14 cellular contexts compared by ENCODE assay signal in the genomic region with DNA sequence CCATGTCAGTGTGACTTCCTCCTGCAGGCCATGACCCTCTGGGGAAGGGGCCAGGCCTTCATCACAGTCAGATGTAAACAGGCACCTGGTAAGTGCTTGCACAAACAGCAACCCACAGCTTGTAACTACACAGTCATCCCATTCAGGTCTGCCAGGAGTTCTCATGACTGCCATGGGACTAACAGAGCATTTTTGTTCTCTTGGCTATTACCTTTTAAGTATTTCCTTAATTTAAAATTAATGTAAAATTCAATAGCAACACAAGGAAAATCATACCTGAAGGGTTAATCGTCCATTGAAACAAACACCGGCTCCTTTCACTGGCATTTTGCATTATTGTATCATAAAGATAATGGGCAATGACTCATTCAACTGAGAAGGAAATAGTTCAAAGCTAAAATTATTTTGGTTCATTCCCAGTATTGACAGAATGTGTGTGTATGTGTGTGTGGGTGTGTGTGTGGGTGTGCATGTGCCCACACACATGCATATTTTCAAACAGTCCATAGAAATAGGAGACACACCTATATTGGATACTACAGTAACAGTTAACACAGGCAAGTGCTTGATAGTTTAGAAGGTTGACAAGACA.
DNase-seq lines count a peak whose midpoint lies in the region; ATAC-seq and TF ChIP-seq lines count a peak whose summit lies in the region.
"Had no signal": no experiment of that assay in that cellular context is flagged by ENCODE, and none has a peak within 500 bp of the region (broad histone marks: within the 10 kb centered on the region; RNA-seq: fewer than 3 reads in every experiment).

No MANE protein-coding gene starts in this region.

- peaks cover 11% of the 10 kb centered on the region for H3K4me1 ChIP-seq in suprapubic skin

- peaks cover 4% of the 10 kb centered on the region for H3K9me3 ChIP-seq in suprapubic skin
- H3K9me3 ChIP-seq: Peyer's patch, right lobe of liver had no signal

- no peaks in the 10 kb centered on the region for H3K36me3 Mint-ChIP-seq in activated naive CD8-positive, alpha-beta T cell treated with anti-CD3 and anti-CD28 coated beads, Interleukin-2, amount 50 U/mL, for 24 hours (ENCODE audit: low read depth)
- H3K36me3 Mint-ChIP-seq in chondrocyte (ENCODE audit: low read depth): no peaks in the 10 kb centered on the region
- H3K36me3 Mint-ChIP-seq: activated naive CD8-positive, alpha-beta T cell treated with anti-CD3 and anti-CD28 coated beads, Interleukin-2, amount 10 ng/mL, durations not matched to agents 7 days and 5 days had no signal

- no peaks in the 10 kb centered on the region for H3K27me3 Mint-ChIP-seq in activated naive CD8-positive, alpha-beta T cell treated with anti-CD3 and anti-CD28 coated beads, Interleukin-2, amount 50 U/mL, for 24 hours
- no peaks in the 10 kb centered on the region for H3K27me3 Mint-ChIP-seq in chondrocyte (ENCODE audit: low read depth)
- H3K27me3 Mint-ChIP-seq: activated naive CD8-positive, alpha-beta T cell treated with anti-CD3 and anti-CD28 coated beads, Interleukin-2, amount 10 ng/mL, durations not matched to agents 7 days and 5 days had no signal

- H3K9me3 Mint-ChIP-seq in activated naive CD8-positive, alpha-beta T cell treated with anti-CD3 and anti-CD28 coated beads, Interleukin-2, amount 50 U/mL, for 24 hours: peaks cover 11% of the 10 kb centered on the region
- peaks cover 7% of the 10 kb centered on the region for H3K9me3 Mint-ChIP-seq in chondrocyte (ENCODE audit: low read depth)
- H3K9me3 Mint-ChIP-seq: activated naive CD8-positive, alpha-beta T cell treated with anti-CD3 and anti-CD28 coated beads, Interleukin-2, amount 10 ng/mL, durations not matched to agents 7 days and 5 days; T-helper 2 cell treated with Interferon-gamma antibody and Interleukin-4, amounts not matched to agents 5 μg/mL and 100 μg/mL, for 36 hours had no signal

- H3K4me1 Mint-ChIP-seq in activated naive CD8-positive, alpha-beta T cell treated with anti-CD3 and anti-CD28 coated beads, Interleukin-2, amount 50 U/mL, for 24 hours: no peaks in the 10 kb centered on the region
- H3K4me1 Mint-ChIP-seq in chondrocyte (ENCODE audit: low read depth): peaks cover 11% of the 10 kb centered on the region
- H3K4me1 Mint-ChIP-seq: activated naive CD8-positive, alpha-beta T cell treated with anti-CD3 and anti-CD28 coated beads, Interleukin-2, amount 10 ng/mL, durations not matched to agents 7 days and 5 days had no signal

- no peak overlapping the region for H3K4me3 Mint-ChIP-seq in activated naive CD8-positive, alpha-beta T cell treated with anti-CD3 and anti-CD28 coated beads, Interleukin-2, amount 50 U/mL, for 24 hours
- no peak overlapping the region for H3K4me3 Mint-ChIP-seq in chondrocyte (ENCODE audit: unreplicated experiment)
- H3K4me3 Mint-ChIP-seq: activated naive CD8-positive, alpha-beta T cell treated with anti-CD3 and anti-CD28 coated beads, Interleukin-2, amount 10 ng/mL, durations not matched to agents 7 days and 5 days; CD4-positive, alpha-beta T cell; T-helper 2 cell treated with Interferon-gamma antibody and Interleukin-4, amounts not matched to agents 5 μg/mL and 100 μg/mL, for 36 hours had no signal

- ATAC-seq in activated naive CD8-positive, alpha-beta T cell treated with anti-CD3 and anti-CD28 coated beads, Interleukin-2, amount 50 U/mL, for 24 hours: no peak

- 40% methylated on average over 2 of the region's 2 CpGs for WGBS in suprapubic skin

- no peak for TF ChIP-seq EP300 in suprapubic skin (IDR thresholded peaks at IDR 0.05)

- peak overlapping the region; percentile 4 for H3K27ac ChIP-seq in suprapubic skin
- H3K27ac ChIP-seq: right lobe of liver had no signal

- H3K27ac Mint-ChIP-seq in activated naive CD8-positive, alpha-beta T cell treated with anti-CD3 and anti-CD28 coated beads, Interleukin-2, amount 50 U/mL, for 24 hours: no peak overlapping the region
- no peak overlapping the region for H3K27ac Mint-ChIP-seq in chondrocyte (ENCODE audit: unreplicated experiment)
- H3K27ac Mint-ChIP-seq: activated naive CD8-positive, alpha-beta T cell treated with anti-CD3 and anti-CD28 coated beads, Interleukin-2, amount 10 ng/mL, durations not matched to agents 7 days and 5 days; CD4-positive, alpha-beta T cell; T-helper 2 cell treated with Interferon-gamma antibody and Interleukin-4, amounts not matched to agents 5 μg/mL and 100 μg/mL, for 36 hours had no signal

- no peaks in the 10 kb centered on the region for H3K27me3 ChIP-seq in suprapubic skin
- H3K27me3 ChIP-seq: Peyer's patch, right lobe of liver had no signal

- no peaks in the 10 kb centered on the region for H3K36me3 ChIP-seq in suprapubic skin
- H3K36me3 ChIP-seq: Peyer's patch, right lobe of liver had no signal

- TF ChIP-seq POLR2A in suprapubic skin (IDR thresholded peaks at IDR 0.05): no peak

- H3K4me3 ChIP-seq in suprapubic skin: no peak overlapping the region
- H3K4me3 ChIP-seq: Peyer's patch, right lobe of liver had no signal

- TF ChIP-seq CTCF in suprapubic skin (IDR thresholded peaks at IDR 0.05): no peak
- TF ChIP-seq CTCF in chondrocyte (IDR thresholded peaks at IDR 0.05): no peak

- DNase-seq in HuH-7 (ENCODE audit: low spot score) (peak; percentile 17), NOMO-1 treated with DMSO at 0.1 percent for 48 hours (lab: John Stamatoyannopoulos, UW; ENCODE audit: unreplicated experiment) (peak; percentile 5), islet precursor cell (peak; percentile 73), suprapubic skin (ENCODE audit: low spot score in 2 of 2) (no peak), chondrocyte (ENCODE audit: low spot score) (no peak)
- no peak for DNase-seq in activated naive CD8-positive, alpha-beta T cell treated with anti-CD3 and anti-CD28 coated beads, Interleukin-2, amount 50 U/mL, for 24 hours
- DNase-seq in activated CD4-positive, alpha-beta T cell treated with anti-CD3 and anti-CD28 coated beads, Interleukin-2, amount 50 U/mL, for 4 hours: no peak
- DNase-seq: activated naive CD8-positive, alpha-beta T cell treated with anti-CD3 and anti-CD28 coated beads, Interleukin-2, amount 10 ng/mL, durations not matched to agents 7 days and 5 days; CD4-positive, alpha-beta T cell; cortex of kidney; NCI-H2171; right lobe of liver had no signal

Comparison
In these comparisons a context has a peak if more than half of its experiments do, and no peak if none do; other contexts are left out.
1. DNase-seq: peak in HuH-7 (single experiment), NOMO-1 treated with DMSO at 0.1 percent for 48 hours (single experiment) and islet precursor cell (single experiment); none in suprapubic skin (0 of 2), activated naive CD8-positive, alpha-beta T cell treated with anti-CD3 and anti-CD28 coated beads, Interleukin-2, amount 50 U/mL, for 24 hours (single experiment), chondrocyte (single experiment) and activated CD4-positive, alpha-beta T cell treated with anti-CD3 and anti-CD28 coated beads, Interleukin-2, amount 50 U/mL, for 4 hours (0 of 2).